ENCODE assay signal across 9 cellular contexts in genomic region chr5:94793113-94793815, GRCh38.
DNase-seq lines count a peak whose midpoint lies in the region; TF ChIP-seq lines count a peak whose summit lies in the region.
"Had no signal": no experiment of that assay in that cellular context is flagged by ENCODE, and none has a peak within 500 bp of the region (broad histone marks: within the 10 kb centered on the region; RNA-seq: fewer than 3 reads in every experiment).

No MANE protein-coding gene starts in this region.

- H3K27me3 ChIP-seq in neural progenitor cell: no peaks in the 10 kb centered on the region
- H3K27me3 ChIP-seq in BE2C: no peaks in the 10 kb centered on the region

- H3K36me3 ChIP-seq in neural progenitor cell (no peaks in the 10 kb centered on the region), BE2C (no peaks in the 10 kb centered on the region)

- H4K20me1 ChIP-seq in neural progenitor cell (ENCODE audit: low read depth): no peaks in the 10 kb centered on the region

- H3K4me3 Mint-ChIP-seq in HFFc6 (peak overlapping the region; percentile 49), neural progenitor cell (no peak overlapping the region)

- H3K9ac ChIP-seq in neural progenitor cell: no peak overlapping the region

- H3K4me2 ChIP-seq in neural progenitor cell: no peak overlapping the region
- H3K4me2 ChIP-seq: A549 had no signal

- H3K27me3 Mint-ChIP-seq in HFFc6 (ENCODE audit: insufficient read depth): no peaks in the 10 kb centered on the region
- no peaks in the 10 kb centered on the region for H3K27me3 Mint-ChIP-seq in neural progenitor cell (ENCODE audit: insufficient read depth, low read depth)

- H3K79me2 ChIP-seq in neural progenitor cell (ENCODE audit: low read depth): no peaks in the 10 kb centered on the region

- H2AFZ ChIP-seq in neural progenitor cell (replicated peaks): no peak overlapping the region

- H3K4me1 Mint-ChIP-seq in HFFc6 (ENCODE audit: low read depth) (peaks cover 28% of the 10 kb centered on the region), neural progenitor cell (peaks cover 12% of the 10 kb centered on the region)

- TF ChIP-seq POLR2A in NB4 (IDR thresholded peaks at IDR 0.05; ENCODE audit: extremely low read depth, insufficient read length): no peak

- H3K27ac ChIP-seq in neural progenitor cell: no peak overlapping the region
- H3K27ac ChIP-seq: A549 had no signal

- H3K4me3 ChIP-seq in NB4 (ENCODE audit: low read depth, low read length) (no peak overlapping the region), neural progenitor cell (no peak overlapping the region), BE2C (ENCODE audit: low read depth, low read length) (no peak overlapping the region)
- H3K4me3 ChIP-seq: A549 had no signal

- peak; percentile 74 for DNase-seq in NOMO-1 treated with DMSO at 0.1 percent for 48 hours (lab: John Stamatoyannopoulos, UW; ENCODE audit: unreplicated experiment)
- no peak for DNase-seq in NOMO-1 treated with dmso at 0.1 percent for 144 hours (lab: John Stamatoyannopoulos, UW; ENCODE audit: unreplicated experiment)
- peak; percentile 85 for DNase-seq in HFFc6
- DNase-seq in NB4 (ENCODE audit: low read depth): peak; percentile 72
- DNase-seq in dedifferentiated amniotic fluid mesenchymal stem cell (ENCODE audit: extremely low spot score): peak; percentile 48
- DNase-seq in ACHN: no peak
- DNase-seq in neural progenitor cell (ENCODE audit: low spot score): no peak
- no peak for DNase-seq in BE2C

- H3K36me3 Mint-ChIP-seq in HFFc6 (ENCODE audit: low read depth) (no peaks in the 10 kb centered on the region), neural progenitor cell (peaks cover 2% of the 10 kb centered on the region)

- H3K27ac Mint-ChIP-seq in HFFc6: peak overlapping the region; percentile 90
- no peak overlapping the region for H3K27ac Mint-ChIP-seq in neural progenitor cell

- H3K9me3 ChIP-seq in neural progenitor cell (ENCODE audit: low read depth): no peaks in the 10 kb centered on the region
- H3K9me3 ChIP-seq in BE2C: no peaks in the 10 kb centered on the region
- H3K9me3 ChIP-seq: A549 had no signal

- in situ Hi-C loops in ACHN (cut with HindIII; ENCODE audit: low pct_ligation_motif_present, low pct_unique_long_range_greater_than_20kb, low sequenced_read_pairs): no loop called here

- H3K4me1 ChIP-seq in neural progenitor cell (peaks cover 12% of the 10 kb centered on the region), BE2C (no peaks in the 10 kb centered on the region)
- H3K4me1 ChIP-seq: A549 had no signal

- TF ChIP-seq CTCF in HFFc6 (IDR thresholded peaks at IDR 0.05) (no peak), NB4 (IDR thresholded peaks at IDR 0.05; ENCODE audit: low read depth, low read length) (no peak), neural progenitor cell (IDR thresholded peaks at IDR 0.05) (no peak), BE2C (IDR thresholded peaks at IDR 0.05; ENCODE audit: low read depth, low read length) (no peak)

- H3K9me3 Mint-ChIP-seq in HFFc6: no peaks in the 10 kb centered on the region
- H3K9me3 Mint-ChIP-seq in neural progenitor cell: no peaks in the 10 kb centered on the region

- H3F3A ChIP-seq in neural progenitor cell (ENCODE audit: low read depth): no peaks in the 10 kb centered on the region

Comparison
In these comparisons a context has a peak if more than half of its experiments do, and no peak if none do; other contexts are left out.
1. DNase-seq: peak in NOMO-1 treated with DMSO at 0.1 percent for 48 hours (single experiment), HFFc6 (single experiment), NB4 (single experiment) and dedifferentiated amniotic fluid mesenchymal stem cell (single experiment); none in NOMO-1 treated with dmso at 0.1 percent for 144 hours (single experiment), ACHN (single experiment), neural progenitor cell (single experiment) and BE2C (single experiment).